ENCODE assay signal across 7 cellular contexts in the genomic region with DNA sequence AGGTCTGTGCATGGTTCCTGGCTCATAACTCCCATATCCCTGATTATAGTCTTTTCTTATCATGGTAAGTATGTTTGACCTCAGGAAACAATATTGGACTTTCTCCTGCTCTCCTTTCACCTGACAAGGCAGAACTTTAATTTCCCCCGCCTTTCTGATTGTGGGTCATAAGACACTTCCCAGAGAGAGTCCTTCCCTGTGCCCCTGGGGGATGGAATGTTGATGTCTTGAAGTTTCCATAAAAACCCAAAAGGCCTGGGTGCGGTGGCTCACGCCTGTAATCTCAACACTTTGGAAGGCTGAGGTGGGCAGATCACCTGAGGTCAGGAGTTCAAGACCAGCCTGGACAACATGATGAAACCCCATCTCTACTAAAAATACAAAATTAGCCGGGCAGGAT. TPM values are rescaled to one million over a fixed set of nuclear protein-coding genes. Genes with fewer than 3 reads are reported as not detected.
"Had no signal": no experiment of that assay in that cellular context is flagged by ENCODE, and none has a peak within 500 bp of the region (broad histone marks: within the 10 kb centered on the region; RNA-seq: fewer than 3 reads in every experiment).

No MANE protein-coding gene starts in this region.

RNA-seq across cellular contexts. Expression of a gene that starts 11.9 kb away (rescaled TPM):
- total RNA-seq: HT-29, LHCN-M2, MCF 10A, OCI-LY7, PC-3, SK-MEL-5 had no signal
- polyA plus RNA-seq: SK-N-SH had no signal
